ENCODE assay signal across 19 cellular contexts in the genomic region with DNA sequence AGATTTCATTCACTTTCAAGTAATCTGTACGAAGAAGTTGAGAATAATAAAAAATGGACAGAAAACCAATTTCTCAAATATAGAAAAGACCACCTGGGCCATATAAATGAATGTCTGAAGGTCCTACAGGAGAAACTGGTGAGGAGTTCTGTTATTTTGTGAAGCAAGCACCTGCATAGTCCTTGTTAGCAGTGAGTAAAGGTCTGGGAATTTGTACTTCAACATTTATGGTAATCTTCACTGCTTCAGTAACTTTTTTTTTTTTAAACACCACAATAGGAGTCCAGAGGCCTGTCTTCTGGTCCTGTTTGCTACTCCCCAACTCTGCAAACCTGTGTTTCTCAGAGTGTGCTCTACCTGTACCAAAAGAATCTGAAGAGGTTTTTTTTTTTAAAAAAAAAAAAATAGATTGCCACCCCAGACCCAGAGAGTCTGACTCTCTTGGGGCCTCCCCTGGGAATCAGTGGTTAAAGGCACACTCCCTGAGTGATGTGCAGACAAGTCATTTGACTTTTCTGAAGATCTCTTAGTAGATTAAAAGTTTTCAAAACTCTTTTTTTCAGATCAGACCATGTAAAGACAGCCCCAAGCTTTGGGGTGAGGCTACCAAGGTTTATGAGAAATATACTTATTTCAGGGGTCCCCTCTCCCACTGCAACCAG. TPM values are rescaled to one million over a fixed set of nuclear protein-coding genes. Genes with fewer than 3 reads are reported as not detected.
DNase-seq lines count a peak whose midpoint lies in the region; ATAC-seq, FAIRE-seq and TF ChIP-seq lines count a peak whose summit lies in the region.
"Had no signal": no experiment of that assay in that cellular context is flagged by ENCODE, and none has a peak within 500 bp of the region (broad histone marks: within the 10 kb centered on the region; RNA-seq: fewer than 3 reads in every experiment).

No MANE protein-coding gene starts in this region.

- no peak for TF ChIP-seq CTCF in RWPE1 (conservative IDR thresholded peaks at IDR 0.05; ENCODE audit: low read depth)
- no peak for TF ChIP-seq CTCF in epithelial cell of esophagus (IDR thresholded peaks at IDR 0.05; ENCODE audit: insufficient read depth, low read depth, low read length, missing control alignments)

- no peak for FAIRE-seq in HTR-8/SVneo (lab: Jason Lieb, UNC)

- CTCF ChIA-PET in RWPE1 (lab: Yijun Ruan, JAX), result interaction anchor here (0.6 kb wide), 1 partner anchor 16 kb away, joined by 5 read pairs; no protein-coding TSS in a partner anchor

- H3K4me3 ChIP-seq in epithelial cell of esophagus (ENCODE audit: low read length), result no peak overlapping the region
- H3K4me3 ChIP-seq: dorsolateral prefrontal cortex, vagina had no signal

- peak; percentile 52 for ATAC-seq in GM21825 (IDR thresholded peaks at IDR 0.05; ENCODE audit: unreplicated experiment)
- ATAC-seq in GM21576 (IDR thresholded peaks at IDR 0.05; ENCODE audit: unreplicated experiment), result no peak
- ATAC-seq: activated CD8-positive, alpha-beta memory T cell treated with anti-CD3 and anti-CD28 coated beads, Interleukin-2, amount 10 ng/mL, durations not matched to agents 7 days and 5 days; naive thymus-derived CD8-positive, alpha-beta T cell had no signal

- POLR2A ChIA-PET in RWPE1 (lab: Yijun Ruan, JAX; ENCODE audit: low non-redundant PET), result no interaction called here

- DNase-seq in RWPE1 (ENCODE audit: low spot score) (peak; percentile 34), epithelial cell of esophagus (ENCODE audit: low read depth) (peak; percentile 64), renal cortical epithelial cell (ENCODE audit: low read depth) (peak; percentile 95), HTR-8/SVneo (ENCODE audit: insufficient read length, low spot score) (no peak), COR-L47 (lab: John Stamatoyannopoulos, UW) (no peak), NCI-H1105 treated with DMSO at 0.1 percent for 48 hours (lab: John Stamatoyannopoulos, UW) (no peak)
- DNase-seq: activated CD8-positive, alpha-beta memory T cell treated with anti-CD3 and anti-CD28 coated beads, Interleukin-2, amount 10 ng/mL, durations not matched to agents 7 days and 5 days; activated gamma-delta T cell; anterior cingulate cortex; dorsolateral prefrontal cortex; naive thymus-derived CD8-positive, alpha-beta T cell; NCI-H2029; NCI-H69; T-helper 1 cell had no signal

- H3K27ac ChIP-seq in RWPE1, result no peak overlapping the region
- H3K27ac ChIP-seq: dorsolateral prefrontal cortex, vagina had no signal

RNA-seq across cellular contexts. Expression of a gene that starts 55.5 kb away (rescaled TPM):
- not detected in 2 replicates for total RNA-seq in renal cortical epithelial cell
- total RNA-seq: activated CD8-positive, alpha-beta memory T cell treated with anti-CD3 and anti-CD28 coated beads, Interleukin-2, amount 10 ng/mL, durations not matched to agents 7 days and 5 days; liver; naive thymus-derived CD8-positive, alpha-beta T cell; progenitor cell of endocrine pancreas; vagina had no signal

Comparison
In these comparisons a context has a peak if more than half of its experiments do, and no peak if none do; other contexts are left out.
1. DNase-seq: peak in RWPE1 (single experiment), epithelial cell of esophagus (single experiment) and renal cortical epithelial cell (single experiment); none in HTR-8/SVneo (single experiment), COR-L47 (single experiment) and NCI-H1105 treated with DMSO at 0.1 percent for 48 hours (single experiment).